ENCODE assay signal across 10 cellular contexts in the genomic region with DNA sequence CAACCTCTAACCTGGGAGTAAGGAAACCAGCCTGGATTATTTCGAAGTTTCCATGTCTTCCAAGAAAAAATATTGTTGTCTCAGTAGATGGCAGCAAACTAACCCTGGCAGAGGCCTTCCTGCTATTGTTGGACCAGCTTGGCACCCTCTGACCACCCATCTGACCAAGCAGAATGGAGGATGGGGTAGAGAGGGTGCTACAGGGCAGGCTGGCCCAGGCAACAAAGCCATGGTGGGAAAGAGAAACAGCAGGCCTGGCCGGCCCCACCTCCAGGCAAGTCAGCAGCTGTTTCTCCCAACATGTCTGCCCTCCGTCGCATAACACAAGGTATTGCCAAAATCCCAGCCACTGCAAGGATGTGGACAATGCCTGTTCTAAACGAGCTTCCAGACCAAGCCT.
DNase-seq lines count a peak whose midpoint lies in the region; ATAC-seq and TF ChIP-seq lines count a peak whose summit lies in the region.
"Had no signal": no experiment of that assay in that cellular context is flagged by ENCODE, and none has a peak within 500 bp of the region (broad histone marks: within the 10 kb centered on the region; RNA-seq: fewer than 3 reads in every experiment).

No MANE protein-coding gene starts in this region.

- no peaks in the 10 kb centered on the region for H3K27me3 Mint-ChIP-seq in CD4-positive, alpha-beta T cell
- H3K27me3 Mint-ChIP-seq in progenitor cell of endocrine pancreas: no peaks in the 10 kb centered on the region
- H3K27me3 Mint-ChIP-seq: stimulated activated naive CD8-positive, alpha-beta T cell treated with anti-CD3 and anti-CD28 coated beads, Interleukin-15, amount 100 ng/mL, for 72 hours had no signal

- intact Hi-C loops in CD4-positive, alpha-beta T cell (cut with DNase I, micrococcal nuclease): loop anchor here (2.0 to 10.0 kb wide), 5 partner anchors 38 to 114 kb away; no protein-coding TSS in a partner anchor
- intact Hi-C loops in aorta (cut with DNase I): loop anchor here (5.0 kb wide), 2 partner anchors 88 to 93 kb away; partner anchors contain the start of gene FAM53B (in 1 of the 2)

- CTCF ChIA-PET in CD4-positive, alpha-beta T cell (lab: Charles Lee): interaction anchor here (1.2 to 3.0 kb wide), 9 partner anchors 8 to 96 kb away, joined by 4 to 18 read pairs (median 5); no protein-coding TSS in a partner anchor
- CTCF ChIA-PET in RWPE1 (lab: Yijun Ruan, JAX): interaction anchor here (0.6 to 2.3 kb wide), 7 partner anchors 15 to 92 kb away, joined by 3 to 6 read pairs (median 4); no protein-coding TSS in a partner anchor

- H3K27me3 ChIP-seq in CD4-positive, alpha-beta T cell (ENCODE audit: control insufficient read depth, insufficient read depth, low read length): no peaks in the 10 kb centered on the region
- H3K27me3 ChIP-seq in neutrophil (no peaks in the 10 kb centered on the region), aorta (ENCODE audit: control insufficient read depth in 1 of 2, insufficient read depth in 2 of 2, low read length in 1 of 2) (no peaks in the 10 kb centered on the region)

- no peak for ATAC-seq in CD4-positive, alpha-beta T cell (ENCODE audit: poor library complexity)
- peak; percentile 40 for ATAC-seq in esophagus mucosa
- no peak for ATAC-seq in GM19328 (IDR thresholded peaks at IDR 0.05; ENCODE audit: unreplicated experiment)
- ATAC-seq in GM18858 (IDR thresholded peaks at IDR 0.05; ENCODE audit: unreplicated experiment): no peak
- no peak for ATAC-seq in aorta (ENCODE audit: low FRiP score)

- peak overlapping the region; percentile 7 for H3K27ac ChIP-seq in CD4-positive, alpha-beta T cell (ENCODE audit: low read depth, low read length)
- peak overlapping the region; percentile 98 for H3K27ac ChIP-seq in RWPE1
- peak overlapping the region; percentile 99 for H3K27ac ChIP-seq in neutrophil
- peak overlapping the region in 1 of 2 donors; percentile 30 for H3K27ac ChIP-seq in aorta (ENCODE audit: low read depth in 1 of 2, low read length in 2 of 2)

- H3K4me3 Mint-ChIP-seq in CD4-positive, alpha-beta T cell: peak overlapping the region; percentile 71
- no peak overlapping the region for H3K4me3 Mint-ChIP-seq in progenitor cell of endocrine pancreas (ENCODE audit: low read depth)

- H3K9me3 Mint-ChIP-seq in CD4-positive, alpha-beta T cell: no peaks in the 10 kb centered on the region
- no peaks in the 10 kb centered on the region for H3K9me3 Mint-ChIP-seq in progenitor cell of endocrine pancreas (ENCODE audit: low read depth)
- H3K9me3 Mint-ChIP-seq: stimulated activated naive CD8-positive, alpha-beta T cell treated with anti-CD3 and anti-CD28 coated beads, Interleukin-15, amount 100 ng/mL, for 72 hours had no signal

- H3K27ac Mint-ChIP-seq in CD4-positive, alpha-beta T cell: peak overlapping the region; percentile 89
- H3K27ac Mint-ChIP-seq in progenitor cell of endocrine pancreas: no peak overlapping the region
- H3K27ac Mint-ChIP-seq: stimulated activated naive CD8-positive, alpha-beta T cell treated with anti-CD3 and anti-CD28 coated beads, Interleukin-15, amount 100 ng/mL, for 72 hours had no signal

- H3K4me3 ChIP-seq in neutrophil (ENCODE audit: low read depth in 1 of 2, low read length in 1 of 2): peak overlapping the region; percentile 61 to 62
- H3K4me3 ChIP-seq in aorta (ENCODE audit: low read length in 2 of 2): no peak overlapping the region

- POLR2A ChIA-PET in CD4-positive, alpha-beta T cell (lab: Charles Lee): interaction anchor here (0.7 to 6.8 kb wide), 19 partner anchors 10 to 142 kb away, joined by 3 to 72 read pairs (median 6); partner anchors contain the start of gene EEF1AKMT2
- POLR2A ChIA-PET in RWPE1 (lab: Yijun Ruan, JAX; ENCODE audit: low non-redundant PET): no interaction called here

- no peaks in the 10 kb centered on the region for H3K36me3 Mint-ChIP-seq in CD4-positive, alpha-beta T cell (ENCODE audit: low read depth)
- no peaks in the 10 kb centered on the region for H3K36me3 Mint-ChIP-seq in progenitor cell of endocrine pancreas (ENCODE audit: insufficient read depth)

- peaks cover 78 to 83% of the 10 kb centered on the region in 2 experiments for H3K4me1 ChIP-seq in neutrophil (ENCODE audit: control insufficient read depth in 1 of 2, insufficient read depth in 1 of 2, low read depth in 1 of 2, low read length in 1 of 2)
- H3K4me1 ChIP-seq in aorta (ENCODE audit: control insufficient read depth in 1 of 2, insufficient read depth in 2 of 2, low read length in 2 of 2): no peaks in the 10 kb centered on the region

- no peak for TF ChIP-seq CTCF in CD4-positive, alpha-beta T cell (IDR thresholded peaks at IDR 0.05)
- no peak for TF ChIP-seq CTCF in RWPE1 (conservative IDR thresholded peaks at IDR 0.05; ENCODE audit: low read depth)
- TF ChIP-seq CTCF in neutrophil (IDR thresholded peaks at IDR 0.05): no peak
- TF ChIP-seq CTCF in progenitor cell of endocrine pancreas (IDR thresholded peaks at IDR 0.05; ENCODE audit: unreplicated experiment): no peak

- H3K4me1 Mint-ChIP-seq in CD4-positive, alpha-beta T cell (ENCODE audit: low read depth): peaks cover 92% of the 10 kb centered on the region
- no peaks in the 10 kb centered on the region for H3K4me1 Mint-ChIP-seq in progenitor cell of endocrine pancreas (ENCODE audit: low read depth)

- WGBS in aorta, 2 donors: 2 to 11% methylated on average over 5 of the region's 5 CpGs

- H3K36me3 ChIP-seq in neutrophil: no peaks in the 10 kb centered on the region
- no peaks in the 10 kb centered on the region for H3K36me3 ChIP-seq in aorta (ENCODE audit: control insufficient read depth in 1 of 2, insufficient read depth in 2 of 2, low read length in 1 of 2)

- H3K9me3 ChIP-seq in CD4-positive, alpha-beta T cell (ENCODE audit: control insufficient read depth, low read length): no peaks in the 10 kb centered on the region
- H3K9me3 ChIP-seq in neutrophil: no peaks in the 10 kb centered on the region
- H3K9me3 ChIP-seq in aorta (ENCODE audit: control insufficient read depth, low read length): no peaks in the 10 kb centered on the region

- no peak for DNase-seq in CD4-positive, alpha-beta T cell
- DNase-seq in RWPE1 (ENCODE audit: low spot score) (no peak), progenitor cell of endocrine pancreas (ENCODE audit: low spot score, unreplicated experiment) (no peak), aorta (no peak)
- DNase-seq: kidney glomerular epithelial cell had no signal

Comparison
In these comparisons a context has a peak if more than half of its experiments do, and no peak if none do; other contexts are left out.
1. H3K4me3 ChIP-seq: peak in neutrophil (2 of 2); none in aorta (0 of 2).